In genomic region chr2:9820020-9820973, GRCh38 we compare ENCODE assay signal across 14 cellular contexts. TPM values are rescaled to one million over a fixed set of nuclear protein-coding genes. Genes with fewer than 3 reads are reported as not detected.
DNase-seq lines count a peak whose midpoint lies in the region; ATAC-seq, FAIRE-seq and TF ChIP-seq lines count a peak whose summit lies in the region.
"Had no signal": no experiment of that assay in that cellular context is flagged by ENCODE, and none has a peak within 500 bp of the region (broad histone marks: within the 10 kb centered on the region; RNA-seq: fewer than 3 reads in every experiment).

No MANE protein-coding gene starts in this region.

- no peak for TF ChIP-seq CTCF in A549 (IDR thresholded peaks at IDR 0.05)
- TF ChIP-seq CTCF in brain microvascular endothelial cell (IDR thresholded peaks at IDR 0.05; ENCODE audit: low read depth, low read length, missing control alignments): no peak
- no peak for TF ChIP-seq CTCF in tibial nerve (IDR thresholded peaks at IDR 0.05)

- POLR2A ChIA-PET in A549 (lab: Yijun Ruan, JAX): no interaction called here

- CTCF ChIA-PET in A549 (lab: Yijun Ruan, JAX): interaction anchor here (1.0 to 1.8 kb wide), 5 partner anchors 9 to 228 kb away, joined by 3 to 6 read pairs (median 3); no protein-coding TSS in a partner anchor

- H3K27me3 ChIP-seq in brain microvascular endothelial cell (replicated peaks) (no peaks in the 10 kb centered on the region), tibial nerve (no peaks in the 10 kb centered on the region)
- H3K27me3 ChIP-seq: adrenal gland had no signal

- no peaks in the 10 kb centered on the region for H3K36me3 ChIP-seq in brain microvascular endothelial cell (replicated peaks)
- H3K36me3 ChIP-seq in tibial nerve: no peaks in the 10 kb centered on the region
- H3K36me3 ChIP-seq: adrenal gland had no signal

- TF ChIP-seq POLR2A in A549 (IDR thresholded peaks at IDR 0.05; ENCODE audit: low read length): no peak
- TF ChIP-seq POLR2A in tibial nerve (IDR thresholded peaks at IDR 0.05): no peak

- DNase-seq in A549 (ENCODE audit: low read depth in 1 of 2, low spot score in 1 of 2): peak in 1 of 2 experiments; percentile 54
- peak; percentile 66 for DNase-seq in HTR-8/SVneo (ENCODE audit: insufficient read length, low spot score)
- peak; percentile 22 for DNase-seq in brain microvascular endothelial cell
- peak; percentile 81 for DNase-seq in kidney tubule cell (ENCODE audit: low spot score)
- no peak for DNase-seq in tibial nerve (ENCODE audit: low spot score in 2 of 2)
- no peak for DNase-seq in inferior parietal cortex (ENCODE audit: extremely low spot score)
- no peak for DNase-seq in NCI-H446 treated with DMSO at 0.1 percent for 48 hours (lab: John Stamatoyannopoulos, UW)
- DNase-seq: GDM1; KG1; NCI-H2029 treated with DMSO at 0.1 percent for 48 hours; nephron progenitor cell; stimulated activated naive CD4-positive, alpha-beta T cell treated with Interleukin-2 at 50 U/mL for 16 hours had no signal

- no peak for TF ChIP-seq RAD21 in A549 (conservative IDR thresholded peaks at IDR 0.05 in 1 of 2, IDR thresholded peaks at IDR 0.05 in 1 of 2)

- no peak for TF ChIP-seq EP300 in A549 (IDR thresholded peaks at IDR 0.05)
- no peak for TF ChIP-seq EP300 in tibial nerve (IDR thresholded peaks at IDR 0.05)

- 83% methylated on average over 30 of the region's 32 CpGs for WGBS in A549 (ENCODE audit: missing lambda C conversion rate)
- WGBS in tibial nerve, 2 donors: 72 to 76% methylated on average over 31 to 32 of the region's 32 CpGs

- no peak overlapping the region for H3K4me3 ChIP-seq in A549
- no peak overlapping the region for H3K4me3 ChIP-seq in brain microvascular endothelial cell (ENCODE audit: low read depth, low read length)
- H3K4me3 ChIP-seq in tibial nerve: no peak overlapping the region
- H3K4me3 ChIP-seq: adrenal gland had no signal

- H3K4me1 ChIP-seq in A549 (peaks cover 20% of the 10 kb centered on the region), tibial nerve (no peaks in the 10 kb centered on the region)
- H3K4me1 ChIP-seq: adrenal gland had no signal

- in situ Hi-C loops in brain microvascular endothelial cell (cut with HindIII; ENCODE audit: low pct_ligation_motif_present, low sequenced_read_pairs): no loop called here

- H3K27ac ChIP-seq in A549 (peak overlapping the region in 1 of 2 experiments; percentile 44; a peak in 2 of 6 replicates), brain microvascular endothelial cell (no peak overlapping the region), tibial nerve (peak overlapping the region in 1 of 4 donors; percentile 28)
- H3K27ac ChIP-seq: adrenal gland had no signal

- H3K9me3 ChIP-seq in A549 (no peaks in the 10 kb centered on the region), tibial nerve (no peaks in the 10 kb centered on the region)
- H3K9me3 ChIP-seq: adrenal gland had no signal

- peak overlapping the region; percentile 29; the same call in 2 of the 3 replicates for H3K4me2 ChIP-seq in A549

- ATAC-seq in A549: peak; percentile 40 to 52; a peak in 3 of 6 replicates
- ATAC-seq in HG02970 (IDR thresholded peaks at IDR 0.05; ENCODE audit: low FRiP score, unreplicated experiment): no peak

- no peak for FAIRE-seq in A549 (lab: Jason Lieb, UNC)
- FAIRE-seq in HTR-8/SVneo (lab: Jason Lieb, UNC): no peak

TF ChIP-seq in A549, 52 proteins besides CTCF, POLR2A, EP300 and RAD21:
- no peak for TF ChIP-seq BCL3 (IDR thresholded peaks at IDR 0.05)
- TF ChIP-seq RARB (CRISPR knock-in tag; IDR thresholded peaks at IDR 0.05): no peak
- no peak for TF ChIP-seq EHMT2 (IDR thresholded peaks at IDR 0.05; ENCODE audit: low read depth)
- no peak for TF ChIP-seq TFCP2L1 (CRISPR knock-in tag; IDR thresholded peaks at IDR 0.05)
- no peak for TF ChIP-seq HOXB5 (CRISPR knock-in tag; IDR thresholded peaks at IDR 0.05)
- no peak for TF ChIP-seq JUN (IDR thresholded peaks at IDR 0.05)
- TF ChIP-seq CEBPB (IDR thresholded peaks at IDR 0.05): no peak
- no peak for TF ChIP-seq NFE2L2 (conservative IDR thresholded peaks at IDR 0.05; ENCODE audit: low read length)
- no peak for TF ChIP-seq JUNB (IDR thresholded peaks at IDR 0.05)
- TF ChIP-seq CBX8 (IDR thresholded peaks at IDR 0.05): no peak

RNA-seq across cellular contexts. Expression of gene TAF1B, which starts 23.0 kb away (rescaled TPM):
- polyA plus RNA-seq in A549 (2011; rRNA removed): 40.8 and 51.7 TPM in 2 replicates
- 9.8 TPM in 2 replicates for polyA plus RNA-seq in A549 (2012; cell fraction: cytosol; rRNA removed)
- 5.3 and 7.4 TPM in 2 replicates for polyA plus RNA-seq in A549 (2012; cell fraction: nucleus; rRNA removed)
- 32.4 to 40.6 TPM (median 37.0 TPM) in 3 replicates for polyA plus RNA-seq in A549 (2017; fragmentation: RNase III; extraction: RNeasy Plus Mini Kit Qiagen cat#74134 plus additional on column Dnase treatment)
- polyA minus RNA-seq in A549 (2011; rRNA and poly(A)+ RNA removed): 43.1 and 45.5 TPM in 2 replicates
- 10 to 100 TPM; 10.8 to 21.4 (median 17.9) TPM for total RNA-seq in tibial nerve

Comparison
In these comparisons a context has a peak if more than half of its experiments do, and no peak if none do; other contexts are left out.
1. DNase-seq: peak in HTR-8/SVneo (single experiment), brain microvascular endothelial cell (single experiment) and kidney tubule cell (single experiment); none in tibial nerve (0 of 2), inferior parietal cortex (single experiment) and NCI-H446 treated with DMSO at 0.1 percent for 48 hours (single experiment).